Comparison of ENCODE assay signal across 12 cellular contexts in genomic region chr2:208501217-208501616, GRCh38.
DNase-seq lines count a peak whose midpoint lies in the region; ATAC-seq and TF ChIP-seq lines count a peak whose summit lies in the region.
"Had no signal": no experiment of that assay in that cellular context is flagged by ENCODE, and none has a peak within 500 bp of the region (broad histone marks: within the 10 kb centered on the region; RNA-seq: fewer than 3 reads in every experiment).

No MANE protein-coding gene starts in this region.

- intact Hi-C loops in mucosa of descending colon (cut with DNase I, micrococcal nuclease) = no loop called here

- no peaks in the 10 kb centered on the region for H4K20me1 ChIP-seq in GM23338 (replicated peaks; ENCODE audit: insufficient read depth)

- no peak overlapping the region for H3K4me3 Mint-ChIP-seq in GM23338
- H3K4me3 Mint-ChIP-seq: neural crest cell had no signal

- no peaks in the 10 kb centered on the region for H3K36me3 ChIP-seq in GM23338 (ENCODE audit: insufficient read depth)
- H3K36me3 ChIP-seq in brain microvascular endothelial cell (replicated peaks) = no peaks in the 10 kb centered on the region
- H3K36me3 ChIP-seq in mucosa of descending colon (ENCODE audit: low read depth) = no peaks in the 10 kb centered on the region
- H3K36me3 ChIP-seq: stomach had no signal

- H3K4me1 ChIP-seq in GM23338 (ENCODE audit: insufficient read depth) (peaks cover 9% of the 10 kb centered on the region), mucosa of descending colon (ENCODE audit: low read depth) (no peaks in the 10 kb centered on the region)
- H3K4me1 ChIP-seq: stomach had no signal

- H3F3A ChIP-seq in GM23338 (replicated peaks; ENCODE audit: low read depth) = no peaks in the 10 kb centered on the region

- H3K27me3 ChIP-seq in GM23338 (ENCODE audit: insufficient read depth) (no peaks in the 10 kb centered on the region), brain microvascular endothelial cell (replicated peaks) (no peaks in the 10 kb centered on the region)
- H3K27me3 ChIP-seq: stomach had no signal

- no peak overlapping the region for H2AFZ ChIP-seq in GM23338

- ATAC-seq in GM23338 = peak; percentile 94
- peak; percentile 92 for ATAC-seq in mucosa of descending colon
- no peak for ATAC-seq in HG03439 (IDR thresholded peaks at IDR 0.05; ENCODE audit: unreplicated experiment)

- DNase-seq in GM23338 (ENCODE audit: low spot score) = peak; percentile 71
- peak; percentile 46 for DNase-seq in NCI-H2171 (lab: John Stamatoyannopoulos, UW)
- DNase-seq in brain microvascular endothelial cell = peak; percentile 1
- peak; percentile 42 to 75 (median 44) for DNase-seq in mucosa of descending colon
- no peak for DNase-seq in medulla oblongata (ENCODE audit: extremely low spot score)
- no peak for DNase-seq in LoVo (ENCODE audit: low spot score)
- DNase-seq in stimulated activated naive CD4-positive, alpha-beta T cell (lab: John Stamatoyannopoulos, UW) = no peak
- DNase-seq: stimulated activated CD4-positive, alpha-beta T cell treated with anti-CD3 and anti-CD28 coated beads, Interleukin-1b, Interleukin-23, amount 100 ng/mL, for 48 hours; stomach had no signal

- in situ Hi-C loops in brain microvascular endothelial cell (cut with HindIII; ENCODE audit: low pct_ligation_motif_present, low sequenced_read_pairs) = no loop called here

- peaks cover 3% of the 10 kb centered on the region; the same call in 2 of the 3 replicates for H3K36me3 Mint-ChIP-seq in GM23338 (ENCODE audit: low read depth)

- H3K79me2 ChIP-seq in GM23338 (replicated peaks; ENCODE audit: insufficient read depth) = no peaks in the 10 kb centered on the region

- H3K4me2 ChIP-seq in GM23338 = peak overlapping the region; percentile 61

- no peaks in the 10 kb centered on the region for H3K27me3 Mint-ChIP-seq in GM23338 (ENCODE audit: insufficient read depth, low read depth, poor library complexity)

- no peak overlapping the region for H3K27ac ChIP-seq in GM23338 (ENCODE audit: low read depth)
- no peak overlapping the region for H3K27ac ChIP-seq in brain microvascular endothelial cell
- H3K27ac ChIP-seq: C4-2B, stomach had no signal

- no peaks in the 10 kb centered on the region for H3K9me3 Mint-ChIP-seq in GM23338

- no peak for TF ChIP-seq CTCF in GM23338 (conservative IDR thresholded peaks at IDR 0.05; ENCODE audit: low read depth in 2 of 2)
- no peak for TF ChIP-seq CTCF in brain microvascular endothelial cell (IDR thresholded peaks at IDR 0.05; ENCODE audit: low read depth, low read length, missing control alignments)
- TF ChIP-seq CTCF in mucosa of descending colon (IDR thresholded peaks at IDR 0.05) = no peak

- H3K27ac Mint-ChIP-seq in GM23338 = no peak overlapping the region

- no peaks in the 10 kb centered on the region for H3K9me3 ChIP-seq in mucosa of descending colon

- H3K4me1 Mint-ChIP-seq in GM23338 = peaks cover 9% of the 10 kb centered on the region

- H3K4me3 ChIP-seq in GM23338 = peak overlapping the region; percentile 10; the same call in 1 of the 2 replicates
- no peak overlapping the region for H3K4me3 ChIP-seq in brain microvascular endothelial cell (ENCODE audit: low read depth, low read length)
- no peak overlapping the region for H3K4me3 ChIP-seq in mucosa of descending colon
- H3K4me3 ChIP-seq: stomach had no signal

- H3K9me2 ChIP-seq in GM23338 (ENCODE audit: insufficient read depth) = no peaks in the 10 kb centered on the region

TF ChIP-seq in GM23338, 12 proteins besides CTCF, POLR2A, EP300 and RAD21 (continues in another document):
- TF ChIP-seq STAT1 (IDR thresholded peaks at IDR 0.05; ENCODE audit: unreplicated experiment) (no peak), ZNF114 (CRISPR knock-in tag; IDR thresholded peaks at IDR 0.05) (no peak), EZH2 (IDR thresholded peaks at IDR 0.05; ENCODE audit: low read depth, unreplicated experiment) (no peak), EZH2phosphoT487 (IDR thresholded peaks at IDR 0.05; ENCODE audit: unreplicated experiment) (no peak), ETS1 (IDR thresholded peaks at IDR 0.05) (no peak), NANOG (IDR thresholded peaks at IDR 0.05; ENCODE audit: borderline replicate concordance) (no peak), REST (IDR thresholded peaks at IDR 0.05; ENCODE audit: unreplicated experiment) (no peak)

Comparison
In these comparisons a context has a peak if more than half of its experiments do, and no peak if none do; other contexts are left out.
1. DNase-seq: peak in GM23338 (single experiment), NCI-H2171 (single experiment), brain microvascular endothelial cell (single experiment) and mucosa of descending colon (3 of 3); none in medulla oblongata (single experiment), LoVo (single experiment) and stimulated activated naive CD4-positive, alpha-beta T cell (0 of 6).